Comparison of ENCODE assay signal across 20 cellular contexts in the genomic region with DNA sequence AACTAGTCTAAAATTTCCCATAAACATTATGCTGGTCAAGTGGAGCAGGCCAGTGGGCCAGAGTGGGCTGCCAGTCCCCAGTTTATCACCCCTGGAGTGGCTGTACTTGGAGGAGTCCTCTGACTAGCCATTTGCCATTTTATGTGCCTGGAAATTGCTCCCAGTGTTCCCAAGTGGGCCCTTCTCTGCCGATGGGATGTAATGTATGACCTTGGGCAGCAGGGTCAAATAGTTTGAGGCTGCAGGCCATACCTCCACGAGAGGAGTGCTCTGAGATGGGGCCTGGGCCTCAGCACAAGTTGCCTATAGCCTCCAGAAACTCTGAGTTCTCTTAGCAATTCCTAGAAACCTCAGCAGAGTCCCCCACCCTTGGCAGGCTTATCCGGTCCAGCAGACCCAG.
"Had no signal": no experiment of that assay in that cellular context is flagged by ENCODE, and none has a peak within 500 bp of the region (broad histone marks: within the 10 kb centered on the region; RNA-seq: fewer than 3 reads in every experiment).

No MANE protein-coding gene starts in this region.

- DNase-seq: dermis blood vessel endothelial cell; effector memory CD4-positive, alpha-beta T cell; erythroblast; esophagus squamous epithelium; foreskin melanocyte; glutamatergic neuron; heart right ventricle; hippocampal formation; immature natural killer cell; islet precursor cell; left ventricle myocardium superior; lower lobe of right lung; natural killer cell; right cardiac atrium; spleen; stimulated activated CD4-positive, alpha-beta T cell treated with anti-CD3 and anti-CD28 coated beads, Interleukin-4, amount 100 ng/mL, for 4 hours; stimulated activated naive CD8-positive, alpha-beta T cell treated with anti-CD3 and anti-CD28 coated beads, Interleukin-15, Interleukin-2, amounts not matched to agents 100 U/mL and 50 U/mL, for 24 hours; substantia nigra; upper lobe of left lung had no signal

- ATAC-seq: heart right ventricle; left ventricle myocardium superior; lower lobe of right lung; natural killer cell; right cardiac atrium; stimulated activated memory B cell treated with anti-CD40 and anti-IgM and Interleukin-4, amounts not matched to agents 10 μg/mL and 1 μg/mL and 100 μg/mL, for 72 hours; stimulated activated naive CD8-positive, alpha-beta T cell treated with anti-CD3 and anti-CD28 coated beads, Interleukin-15, Interleukin-2, amounts not matched to agents 100 U/mL and 50 U/mL, for 24 hours had no signal
